Comparison of ENCODE assay signal across 8 cellular contexts in genomic region chr14:51283402-51283825, GRCh38. TPM values are rescaled to one million over a fixed set of nuclear protein-coding genes. Genes with fewer than 3 reads are reported as not detected.
DNase-seq lines count a peak whose midpoint lies in the region; ATAC-seq, FAIRE-seq and TF ChIP-seq lines count a peak whose summit lies in the region.

No MANE protein-coding gene starts in this region.

- no peak overlapping the region for H3K27ac ChIP-seq in CD4-positive, alpha-beta T cell (ENCODE audit: low read depth, low read length)
- H3K27ac ChIP-seq in hepatocyte: no peak overlapping the region
- H3K27ac ChIP-seq in small intestine (ENCODE audit: low read depth in 1 of 2, low read length in 1 of 2): no peak overlapping the region

- H3K4me3 ChIP-seq in hepatocyte: no peak overlapping the region
- no peak overlapping the region for H3K4me3 ChIP-seq in small intestine (ENCODE audit: low read depth in 1 of 2, low read length in 2 of 2)

- no peaks in the 10 kb centered on the region for H3K79me2 ChIP-seq in hepatocyte

- no peak overlapping the region for H2AFZ ChIP-seq in hepatocyte

- no peaks in the 10 kb centered on the region for H3K27me3 ChIP-seq in CD4-positive, alpha-beta T cell (ENCODE audit: control insufficient read depth, insufficient read depth, low read length)
- no peaks in the 10 kb centered on the region for H3K27me3 ChIP-seq in hepatocyte
- H3K27me3 ChIP-seq in small intestine (ENCODE audit: control insufficient read depth in 2 of 2, insufficient read depth in 2 of 2, low read length in 2 of 2): no peaks in the 10 kb centered on the region

- peak; percentile 84 for TF ChIP-seq CTCF in CD4-positive, alpha-beta T cell (IDR thresholded peaks at IDR 0.05)
- peak; percentile 95 for TF ChIP-seq CTCF in HFFc6 (IDR thresholded peaks at IDR 0.05)
- peak; percentile 98 for TF ChIP-seq CTCF in hepatocyte (IDR thresholded peaks at IDR 0.05; ENCODE audit: poor library complexity)

- no peak overlapping the region for H3K4me2 ChIP-seq in hepatocyte

- ATAC-seq in CD4-positive, alpha-beta T cell (ENCODE audit: poor library complexity): peak; percentile 49

- H3K9me3 ChIP-seq in CD4-positive, alpha-beta T cell (ENCODE audit: control insufficient read depth, low read length): no peaks in the 10 kb centered on the region
- H3K9me3 ChIP-seq in hepatocyte (ENCODE audit: low read depth) (no peaks in the 10 kb centered on the region), small intestine (ENCODE audit: control insufficient read depth, low read depth) (no peaks in the 10 kb centered on the region)

- 18% methylated on average over 3 of the region's 3 CpGs for WGBS in hepatocyte (ENCODE audit: low lambda C conversion rate, missing lambda C conversion rate)
- WGBS in small intestine, 3 donors: 15 to 24% (median 21%) methylated on average over 3 of the region's 3 CpGs

- no peak for DNase-seq in CD4-positive, alpha-beta T cell
- DNase-seq in HFFc6 (peak; percentile 86), NCI-H345 treated with DMSO at 0.1 percent for 48 hours (lab: John Stamatoyannopoulos, UW; ENCODE audit: unreplicated experiment) (peak; percentile 83), astrocyte of the hippocampus (ENCODE audit: low read depth, low spot score) (peak; percentile 91), hepatocyte (ENCODE audit: low spot score) (peak; percentile 92), small intestine (peak; percentile 54)
- no peak for DNase-seq in T-helper 2 cell treated with Interferon-gamma antibody and Interleukin-4, amounts not matched to agents 5 μg/mL and 100 μg/mL, for 36 hours (ENCODE audit: low spot score)
- no peak for DNase-seq in activated CD4-positive, alpha-beta T cell treated with anti-CD3 and anti-CD28 coated beads for 1 hour

- H3K4me1 Mint-ChIP-seq in CD4-positive, alpha-beta T cell (ENCODE audit: low read depth): no peaks in the 10 kb centered on the region
- H3K4me1 Mint-ChIP-seq in HFFc6 (ENCODE audit: low read depth): peaks cover 37% of the 10 kb centered on the region
- H3K4me1 Mint-ChIP-seq in T-helper 2 cell treated with Interferon-gamma antibody and Interleukin-4, amounts not matched to agents 5 μg/mL and 100 μg/mL, for 36 hours (ENCODE audit: low read depth): peaks cover 4% of the 10 kb centered on the region

- H3K4me1 ChIP-seq in hepatocyte (ENCODE audit: insufficient read depth) (no peaks in the 10 kb centered on the region), small intestine (ENCODE audit: control insufficient read depth in 2 of 2, insufficient read depth in 1 of 2, low read depth in 1 of 2, low read length in 1 of 2) (no peaks in the 10 kb centered on the region)

- no peaks in the 10 kb centered on the region for H3K9me2 ChIP-seq in hepatocyte (replicated peaks; ENCODE audit: insufficient read depth)

- no peaks in the 10 kb centered on the region for H3K9me3 Mint-ChIP-seq in CD4-positive, alpha-beta T cell
- no peaks in the 10 kb centered on the region for H3K9me3 Mint-ChIP-seq in HFFc6
- no peaks in the 10 kb centered on the region for H3K9me3 Mint-ChIP-seq in T-helper 2 cell treated with Interferon-gamma antibody and Interleukin-4, amounts not matched to agents 5 μg/mL and 100 μg/mL, for 36 hours

- no peak overlapping the region for H3K4me3 Mint-ChIP-seq in CD4-positive, alpha-beta T cell
- H3K4me3 Mint-ChIP-seq in HFFc6: no peak overlapping the region
- no peak overlapping the region for H3K4me3 Mint-ChIP-seq in T-helper 2 cell treated with Interferon-gamma antibody and Interleukin-4, amounts not matched to agents 5 μg/mL and 100 μg/mL, for 36 hours

- no peaks in the 10 kb centered on the region for H3K36me3 ChIP-seq in hepatocyte (replicated peaks; ENCODE audit: insufficient read depth, low read depth)
- no peaks in the 10 kb centered on the region for H3K36me3 ChIP-seq in small intestine (ENCODE audit: control insufficient read depth in 2 of 2, insufficient read depth in 2 of 2, low read length in 2 of 2)

- H3K27me3 Mint-ChIP-seq in CD4-positive, alpha-beta T cell: no peaks in the 10 kb centered on the region
- no peaks in the 10 kb centered on the region for H3K27me3 Mint-ChIP-seq in HFFc6 (ENCODE audit: insufficient read depth)
- no peaks in the 10 kb centered on the region for H3K27me3 Mint-ChIP-seq in T-helper 2 cell treated with Interferon-gamma antibody and Interleukin-4, amounts not matched to agents 5 μg/mL and 100 μg/mL, for 36 hours (ENCODE audit: low read depth)

- no peak overlapping the region for H3K27ac Mint-ChIP-seq in CD4-positive, alpha-beta T cell
- H3K27ac Mint-ChIP-seq in HFFc6: peak overlapping the region; percentile 61
- H3K27ac Mint-ChIP-seq in T-helper 2 cell treated with Interferon-gamma antibody and Interleukin-4, amounts not matched to agents 5 μg/mL and 100 μg/mL, for 36 hours: no peak overlapping the region

- CTCF ChIA-PET in CD4-positive, alpha-beta T cell (lab: Charles Lee): no interaction called here

- intact Hi-C loops in CD4-positive, alpha-beta T cell (cut with DNase I, micrococcal nuclease): loop anchor here (1.0 to 2.0 kb wide), 3 partner anchors 497 to 696 kb away; no protein-coding TSS in a partner anchor

- FAIRE-seq in small intestine (lab: Jason Lieb, UNC): peak; percentile 87

- H3K36me3 Mint-ChIP-seq in CD4-positive, alpha-beta T cell (ENCODE audit: low read depth): no peaks in the 10 kb centered on the region
- H3K36me3 Mint-ChIP-seq in HFFc6 (ENCODE audit: low read depth): no peaks in the 10 kb centered on the region
- H3K36me3 Mint-ChIP-seq in T-helper 2 cell treated with Interferon-gamma antibody and Interleukin-4, amounts not matched to agents 5 μg/mL and 100 μg/mL, for 36 hours (ENCODE audit: low read depth): no peaks in the 10 kb centered on the region

- no peaks in the 10 kb centered on the region for H4K20me1 ChIP-seq in hepatocyte (ENCODE audit: insufficient read depth, poor library complexity, severe bottlenecking)

- POLR2A ChIA-PET in CD4-positive, alpha-beta T cell (lab: Charles Lee): interaction anchor here (0.6 kb wide), 1 partner anchor 45 kb away, joined by 3 read pairs; no protein-coding TSS in a partner anchor

RNA-seq across cellular contexts. Expression of gene TMX1, which starts 43.4 kb away (rescaled TPM):
- 10 to 100 TPM in 1 of 2 experiments, 1 to 10 TPM in 1; 9.5 to 11.0 TPM for total RNA-seq in CD4-positive, alpha-beta T cell
- total RNA-seq in HFFc6 (2021; fragmentation: NEBNext Ultra II Directional; extraction: Animal tissue kit (Norgen Biotek cat#: 25700)): 10 to 100 TPM; 38.3 to 48.3 (median 46.0) TPM
- 48.6 and 57.6 TPM in 2 replicates for total RNA-seq in hepatocyte
- 34.0 and 39.9 TPM in 2 replicates for polyA plus RNA-seq in hepatocyte
- 10 to 100 TPM in 1 of 3 donors, 1 to 10 TPM in 2; 5.1 to 19.8 (median 5.6) TPM for polyA plus RNA-seq in small intestine

Comparison
In these comparisons a context has a peak if more than half of its experiments do, and no peak if none do; other contexts are left out.
1. DNase-seq: peak in HFFc6 (single experiment), NCI-H345 treated with DMSO at 0.1 percent for 48 hours (single experiment), astrocyte of the hippocampus (single experiment), hepatocyte (single experiment) and small intestine (single experiment); none in CD4-positive, alpha-beta T cell (0 of 10), T-helper 2 cell treated with Interferon-gamma antibody and Interleukin-4, amounts not matched to agents 5 μg/mL and 100 μg/mL, for 36 hours (single experiment) and activated CD4-positive, alpha-beta T cell treated with anti-CD3 and anti-CD28 coated beads for 1 hour (single experiment).
2. Peak in every context shown above with its lines, with median percentiles within 50 percentile points of each other: CTCF ChIP-seq.